Comparison of ENCODE assay signal across 19 cellular contexts in genomic region chr12:849192-849527, GRCh38.
DNase-seq lines count a peak whose midpoint lies in the region; TF ChIP-seq lines count a peak whose summit lies in the region.
"Had no signal": no experiment of that assay in that cellular context is flagged by ENCODE, and none has a peak within 500 bp of the region (broad histone marks: within the 10 kb centered on the region; RNA-seq: fewer than 3 reads in every experiment).

No MANE protein-coding gene starts in this region.

- DNase-seq in activated CD4-positive, alpha-beta T cell treated with anti-CD3 and anti-CD28 coated beads, Interleukin-2, amount 10 ng/mL, durations not matched to agents 24 days and 14 days: no peak
- DNase-seq in activated CD4-positive, alpha-beta T cell treated with anti-CD3 and anti-CD28 coated beads for 4 hours: no peak
- DNase-seq in GM23248 (no peak), chondrocyte (ENCODE audit: low spot score) (no peak), renal cortical epithelial cell (ENCODE audit: low read depth) (peak; percentile 74), NCI-H446 treated with DMSO at 0.1 percent for 48 hours (lab: John Stamatoyannopoulos, UW) (no peak), NK-92 (lab: John Stamatoyannopoulos, UW; ENCODE audit: unreplicated experiment) (no peak), foreskin fibroblast (no peak)
- DNase-seq: activated effector memory CD4-positive, alpha-beta T cell treated with Interleukin-2 at 50 U/mL for 16 hours; H7; NCI-H1105; NCI-H2107; NCI-H524 treated with DMSO at 0.1 percent for 48 hours; ovary; Right ventricle myocardium superior; stimulated activated CD4-positive, alpha-beta T cell treated with anti-CD3 and anti-CD28 coated beads, Interleukin-1b, Interleukin-23, amount 100 ng/mL, for 48 hours; upper lobe of left lung had no signal

- H3K4me2 ChIP-seq in GM23248 (ENCODE audit: unreplicated experiment): no peak overlapping the region

- no peaks in the 10 kb centered on the region for H3K27me3 ChIP-seq in GM23248 (replicated peaks; ENCODE audit: insufficient read depth)
- H3K27me3 ChIP-seq: ovary, upper lobe of left lung had no signal

- H3K27me3 Mint-ChIP-seq in activated CD4-positive, alpha-beta T cell treated with anti-CD3 and anti-CD28 coated beads, Interleukin-2, amount 10 ng/mL, durations not matched to agents 24 days and 14 days: no peaks in the 10 kb centered on the region
- no peaks in the 10 kb centered on the region for H3K27me3 Mint-ChIP-seq in chondrocyte (ENCODE audit: low read depth)

- peaks cover 88% of the 10 kb centered on the region for H3K79me2 ChIP-seq in GM23248 (ENCODE audit: insufficient read depth)

- H3F3A ChIP-seq in GM23248 (ENCODE audit: insufficient read depth): peaks cover 35% of the 10 kb centered on the region

- peaks cover 7% of the 10 kb centered on the region for H3K36me3 ChIP-seq in GM23248 (ENCODE audit: low read depth)
- H3K36me3 ChIP-seq: ovary, upper lobe of left lung had no signal

- no peaks in the 10 kb centered on the region for H3K9me3 ChIP-seq in GM23248 (ENCODE audit: low read depth)
- H3K9me3 ChIP-seq: ovary, upper lobe of left lung had no signal

- no peaks in the 10 kb centered on the region for H4K20me1 ChIP-seq in GM23248 (ENCODE audit: insufficient read depth)

- H3K4me1 ChIP-seq in GM23248 (ENCODE audit: insufficient read depth): peaks cover 41% of the 10 kb centered on the region

- peaks cover 25% of the 10 kb centered on the region for H3K36me3 Mint-ChIP-seq in activated CD4-positive, alpha-beta T cell treated with anti-CD3 and anti-CD28 coated beads, Interleukin-2, amount 10 ng/mL, durations not matched to agents 24 days and 14 days (ENCODE audit: low read depth)
- peaks cover 3% of the 10 kb centered on the region for H3K36me3 Mint-ChIP-seq in chondrocyte (ENCODE audit: low read depth)

- H3K4me3 ChIP-seq in GM23248 (no peak overlapping the region), foreskin fibroblast (ENCODE audit: low read depth in 1 of 2, low read length in 2 of 2) (no peak overlapping the region)
- H3K4me3 ChIP-seq: ovary, upper lobe of left lung had no signal

- H3K4me1 Mint-ChIP-seq in activated CD4-positive, alpha-beta T cell treated with anti-CD3 and anti-CD28 coated beads, Interleukin-2, amount 10 ng/mL, durations not matched to agents 24 days and 14 days: peaks cover 34% of the 10 kb centered on the region
- H3K4me1 Mint-ChIP-seq in chondrocyte (ENCODE audit: low read depth): peaks cover 56% of the 10 kb centered on the region

- peak overlapping the region; percentile 46; the same call in 1 of the 2 replicates for H3K27ac ChIP-seq in GM23248
- H3K27ac ChIP-seq: ovary, upper lobe of left lung, VCaP had no signal

- TF ChIP-seq CTCF in chondrocyte (IDR thresholded peaks at IDR 0.05) (no peak), foreskin fibroblast (IDR thresholded peaks at IDR 0.05; ENCODE audit: low read depth, low read length) (no peak)

- intact Hi-C loops in activated CD4-positive, alpha-beta T cell treated with anti-CD3 and anti-CD28 coated beads, Interleukin-2, amount 10 ng/mL, durations not matched to agents 24 days and 14 days (cut with micrococcal nuclease): loop anchor here (5.0 to 10.0 kb wide), 2 partner anchors 96 to 743 kb away; partner anchors contain the start of genes FBXL14 and RAD52

- H3K4me3 Mint-ChIP-seq in activated CD4-positive, alpha-beta T cell treated with anti-CD3 and anti-CD28 coated beads, Interleukin-2, amount 10 ng/mL, durations not matched to agents 24 days and 14 days: peak overlapping the region; percentile 6
- no peak overlapping the region for H3K4me3 Mint-ChIP-seq in chondrocyte (ENCODE audit: unreplicated experiment)
- H3K4me3 Mint-ChIP-seq: T-helper 1 cell treated with Interleukin-12 subunit alpha and Interleukin-12 subunit beta and Interleukin-4 antibody, amounts not matched to agents 30 μg/mL and 1 μg/mL, for 36 hours had no signal

- H2AFZ ChIP-seq in GM23248: no peak overlapping the region

- no peaks in the 10 kb centered on the region for H3K9me3 Mint-ChIP-seq in activated CD4-positive, alpha-beta T cell treated with anti-CD3 and anti-CD28 coated beads, Interleukin-2, amount 10 ng/mL, durations not matched to agents 24 days and 14 days
- no peaks in the 10 kb centered on the region for H3K9me3 Mint-ChIP-seq in chondrocyte (ENCODE audit: low read depth)

- no peak overlapping the region for H3K9ac ChIP-seq in GM23248

- H3K27ac Mint-ChIP-seq in activated CD4-positive, alpha-beta T cell treated with anti-CD3 and anti-CD28 coated beads, Interleukin-2, amount 10 ng/mL, durations not matched to agents 24 days and 14 days: peak overlapping the region; percentile 87
- H3K27ac Mint-ChIP-seq in chondrocyte (ENCODE audit: unreplicated experiment): peak overlapping the region; percentile 50
- H3K27ac Mint-ChIP-seq: T-helper 1 cell treated with Interleukin-12 subunit alpha and Interleukin-12 subunit beta and Interleukin-4 antibody, amounts not matched to agents 30 μg/mL and 1 μg/mL, for 36 hours had no signal

- H3K9me2 ChIP-seq in GM23248 (ENCODE audit: insufficient read depth): no peaks in the 10 kb centered on the region

- in situ Hi-C loops in GM23248 (cut with MboI): no loop called here
